1 cellular context compared by ENCODE assay signal in the genomic region with DNA sequence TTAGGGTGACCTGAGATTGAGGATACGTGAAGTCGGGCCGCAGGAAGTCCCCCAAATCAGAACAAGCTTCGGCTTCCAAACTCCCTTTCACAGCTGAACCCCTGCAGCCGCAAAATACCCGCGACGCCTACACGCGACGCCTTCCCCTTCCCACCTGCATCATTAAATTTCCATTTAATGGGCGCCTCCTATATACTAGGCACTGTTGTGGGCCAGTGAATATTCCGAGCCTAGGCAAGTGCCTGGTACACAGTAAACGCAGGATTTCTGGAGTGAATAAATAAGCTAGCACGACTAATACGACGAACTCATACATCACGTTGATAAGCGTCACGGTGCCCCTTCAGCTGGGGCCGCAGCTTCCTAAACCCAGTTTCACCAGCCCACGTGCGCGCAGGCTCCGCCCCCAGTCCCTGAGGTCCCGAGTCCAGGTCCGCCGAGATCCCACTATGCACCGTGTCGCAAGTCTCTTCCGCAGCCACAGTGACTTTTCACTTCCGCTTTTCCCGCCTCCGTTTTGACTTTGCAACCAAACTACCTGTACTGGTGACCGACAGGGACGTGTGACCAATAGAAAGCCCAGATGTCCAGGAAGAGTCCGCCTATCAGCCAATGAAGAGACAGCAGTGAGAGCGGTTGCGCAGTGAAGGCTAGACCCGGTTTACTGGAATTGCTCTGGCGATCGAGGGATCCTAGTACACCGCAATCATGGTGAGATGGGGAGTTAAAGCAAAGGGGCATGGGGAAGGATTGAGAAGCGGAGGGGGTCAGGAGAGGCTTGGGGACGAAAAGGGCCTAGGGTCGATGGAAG.
TF ChIP-seq lines count a peak whose summit lies in the region.

A gene (plus strand): TSS at position 623 of the 811 bp plus-strand sequence. CDS start 86 bp downstream, at position 709.

TF ChIP-seq in HEK293, 187 proteins besides CTCF, POLR2A, EP300 and RAD21 (continued from another document and continues in another):
- TF ChIP-seq, protein P1, sequence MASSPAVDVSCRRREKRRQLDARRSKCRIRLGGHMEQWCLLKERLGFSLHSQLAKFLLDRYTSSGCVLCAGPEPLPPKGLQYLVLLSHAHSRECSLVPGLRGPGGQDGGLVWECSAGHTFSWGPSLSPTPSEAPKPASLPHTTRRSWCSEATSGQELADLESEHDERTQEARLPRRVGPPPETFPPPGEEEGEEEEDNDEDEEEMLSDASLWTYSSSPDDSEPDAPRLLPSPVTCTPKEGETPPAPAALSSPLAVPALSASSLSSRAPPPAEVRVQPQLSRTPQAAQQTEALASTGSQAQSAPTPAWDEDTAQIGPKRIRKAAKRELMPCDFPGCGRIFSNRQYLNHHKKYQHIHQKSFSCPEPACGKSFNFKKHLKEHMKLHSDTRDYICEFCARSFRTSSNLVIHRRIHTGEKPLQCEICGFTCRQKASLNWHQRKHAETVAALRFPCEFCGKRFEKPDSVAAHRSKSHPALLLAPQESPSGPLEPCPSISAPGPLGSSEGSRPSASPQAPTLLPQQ (tag by site-specific recombination; IDR thresholded peaks at IDR 0.05): 0 out of 2 replicates have a peak, but pooled peaks have one; percentile 38
- TF ChIP-seq ZNF830 (tag by site-specific recombination; IDR thresholded peaks at IDR 0.05; ENCODE audit: low read depth): no peak
- no peak for TF ChIP-seq ZNF529 (tag by site-specific recombination; IDR thresholded peaks at IDR 0.05; ENCODE audit: insufficient replicate concordance)
- TF ChIP-seq ZBTB7A (tag by site-specific recombination; IDR thresholded peaks at IDR 0.05; ENCODE audit: low read depth): no peak
- TF ChIP-seq, protein P2, sequence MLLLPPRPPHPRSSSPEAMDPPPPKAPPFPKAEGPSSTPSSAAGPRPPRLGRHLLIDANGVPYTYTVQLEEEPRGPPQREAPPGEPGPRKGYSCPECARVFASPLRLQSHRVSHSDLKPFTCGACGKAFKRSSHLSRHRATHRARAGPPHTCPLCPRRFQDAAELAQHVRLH (tag by site-specific recombination; IDR thresholded peaks at IDR 0.05): 0 out of 2 replicates have a peak, but pooled peaks have one; percentile 30
- no peak for TF ChIP-seq ZNF433 (tag by site-specific recombination; IDR thresholded peaks at IDR 0.05; ENCODE audit: low read depth)
- TF ChIP-seq ZNF501 (tag by site-specific recombination; IDR thresholded peaks at IDR 0.05): peak; percentile 62
- TF ChIP-seq ZSCAN16 (tag by site-specific recombination; IDR thresholded peaks at IDR 0.05): no peak
- no peak for TF ChIP-seq ZNF211 (tag by site-specific recombination; IDR thresholded peaks at IDR 0.05; ENCODE audit: low read depth)
- TF ChIP-seq PRDM1 (tag by site-specific recombination; IDR thresholded peaks at IDR 0.05): peak; percentile 83
- TF ChIP-seq ZSCAN23 (tag by site-specific recombination; IDR thresholded peaks at IDR 0.05): no peak
- peak; percentile 36; the same call in 1 of the 2 replicates for TF ChIP-seq HOXD13 (CRISPR knock-in tag; IDR thresholded peaks at IDR 0.05; ENCODE audit: borderline replicate concordance)
- no peak for TF ChIP-seq ZSCAN30 (tag by site-specific recombination; IDR thresholded peaks at IDR 0.05)
- TF ChIP-seq, protein P3, sequence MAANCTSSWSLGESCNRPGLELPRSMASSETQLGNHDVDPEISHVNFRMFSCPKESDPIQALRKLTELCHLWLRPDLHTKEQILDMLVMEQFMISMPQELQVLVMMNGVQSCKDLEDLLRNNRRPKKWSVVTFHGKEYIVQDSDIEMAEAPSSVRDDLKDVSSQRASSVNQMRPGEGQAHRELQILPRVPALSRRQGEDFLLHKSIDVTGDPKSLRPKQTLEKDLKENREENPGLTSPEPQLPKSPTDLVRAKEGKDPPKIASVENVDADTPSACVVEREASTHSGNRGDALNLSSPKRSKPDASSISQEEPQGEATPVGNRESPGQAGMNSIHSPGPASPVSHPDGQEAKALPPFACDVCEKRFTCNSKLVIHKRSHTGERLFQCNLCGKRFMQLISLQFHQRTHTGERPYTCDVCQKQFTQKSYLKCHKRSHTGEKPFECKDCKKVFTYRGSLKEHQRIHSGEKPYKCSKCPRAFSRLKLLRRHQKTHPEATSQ (tag by site-specific recombination; IDR thresholded peaks at IDR 0.05): no peak
- TF ChIP-seq ZNF654 (tag by site-specific recombination; IDR thresholded peaks at IDR 0.05; ENCODE audit: low read depth): no peak
- TF ChIP-seq, protein P4, sequence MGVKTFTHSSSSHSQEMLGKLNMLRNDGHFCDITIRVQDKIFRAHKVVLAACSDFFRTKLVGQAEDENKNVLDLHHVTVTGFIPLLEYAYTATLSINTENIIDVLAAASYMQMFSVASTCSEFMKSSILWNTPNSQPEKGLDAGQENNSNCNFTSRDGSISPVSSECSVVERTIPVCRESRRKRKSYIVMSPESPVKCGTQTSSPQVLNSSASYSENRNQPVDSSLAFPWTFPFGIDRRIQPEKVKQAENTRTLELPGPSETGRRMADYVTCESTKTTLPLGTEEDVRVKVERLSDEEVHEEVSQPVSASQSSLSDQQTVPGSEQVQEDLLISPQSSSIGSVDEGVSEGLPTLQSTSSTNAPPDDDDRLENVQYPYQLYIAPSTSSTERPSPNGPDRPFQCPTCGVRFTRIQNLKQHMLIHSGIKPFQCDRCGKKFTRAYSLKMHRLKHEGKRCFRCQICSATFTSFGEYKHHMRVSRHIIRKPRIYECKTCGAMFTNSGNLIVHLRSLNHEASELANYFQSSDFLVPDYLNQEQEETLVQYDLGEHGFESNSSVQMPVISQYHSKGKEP (tag by site-specific recombination; IDR thresholded peaks at IDR 0.05): 0 out of 2 replicates have a peak, but pooled peaks have one; percentile 8
- TF ChIP-seq, protein P5, sequence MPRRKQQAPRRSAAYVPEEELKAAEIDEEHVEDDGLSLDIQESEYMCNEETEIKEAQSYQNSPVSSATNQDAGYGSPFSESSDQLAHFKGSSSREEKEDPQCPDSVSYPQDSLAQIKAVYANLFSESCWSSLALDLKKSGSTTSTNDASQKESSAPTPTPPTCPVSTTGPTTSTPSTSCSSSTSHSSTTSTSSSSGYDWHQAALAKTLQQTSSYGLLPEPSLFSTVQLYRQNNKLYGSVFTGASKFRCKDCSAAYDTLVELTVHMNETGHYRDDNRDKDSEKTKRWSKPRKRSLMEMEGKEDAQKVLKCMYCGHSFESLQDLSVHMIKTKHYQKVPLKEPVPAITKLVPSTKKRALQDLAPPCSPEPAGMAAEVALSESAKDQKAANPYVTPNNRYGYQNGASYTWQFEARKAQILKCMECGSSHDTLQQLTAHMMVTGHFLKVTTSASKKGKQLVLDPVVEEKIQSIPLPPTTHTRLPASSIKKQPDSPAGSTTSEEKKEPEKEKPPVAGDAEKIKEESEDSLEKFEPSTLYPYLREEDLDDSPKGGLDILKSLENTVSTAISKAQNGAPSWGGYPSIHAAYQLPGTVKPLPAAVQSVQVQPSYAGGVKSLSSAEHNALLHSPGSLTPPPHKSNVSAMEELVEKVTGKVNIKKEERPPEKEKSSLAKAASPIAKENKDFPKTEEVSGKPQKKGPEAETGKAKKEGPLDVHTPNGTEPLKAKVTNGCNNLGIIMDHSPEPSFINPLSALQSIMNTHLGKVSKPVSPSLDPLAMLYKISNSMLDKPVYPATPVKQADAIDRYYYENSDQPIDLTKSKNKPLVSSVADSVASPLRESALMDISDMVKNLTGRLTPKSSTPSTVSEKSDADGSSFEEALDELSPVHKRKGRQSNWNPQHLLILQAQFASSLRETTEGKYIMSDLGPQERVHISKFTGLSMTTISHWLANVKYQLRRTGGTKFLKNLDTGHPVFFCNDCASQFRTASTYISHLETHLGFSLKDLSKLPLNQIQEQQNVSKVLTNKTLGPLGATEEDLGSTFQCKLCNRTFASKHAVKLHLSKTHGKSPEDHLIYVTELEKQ (tag by site-specific recombination; IDR thresholded peaks at IDR 0.05; ENCODE audit: borderline replicate concordance): no peak
- TF ChIP-seq ZNF157 (tag by site-specific recombination; IDR thresholded peaks at IDR 0.05): no peak
- TF ChIP-seq ZNF311 (tag by site-specific recombination; IDR thresholded peaks at IDR 0.05; ENCODE audit: borderline replicate concordance): no peak
- no peak for TF ChIP-seq ZNF19 (tag by site-specific recombination; IDR thresholded peaks at IDR 0.05; ENCODE audit: low read depth)
- peak; percentile 66; the same call in 1 of the 2 replicates for TF ChIP-seq ZBTB48 (tag by site-specific recombination; IDR thresholded peaks at IDR 0.05)
- TF ChIP-seq ZNF624 (tag by site-specific recombination; IDR thresholded peaks at IDR 0.05): no peak
- peak; percentile 54 for TF ChIP-seq ZBTB20 (tag by site-specific recombination; IDR thresholded peaks at IDR 0.05)
- no peak for TF ChIP-seq ZNF544 (tag by site-specific recombination; IDR thresholded peaks at IDR 0.05)
- no peak for TF ChIP-seq ZNF248 (tag by site-specific recombination; IDR thresholded peaks at IDR 0.05)
- peak; percentile 90 for TF ChIP-seq SP3 (tag by site-specific recombination; IDR thresholded peaks at IDR 0.05)
- TF ChIP-seq, protein P6, sequence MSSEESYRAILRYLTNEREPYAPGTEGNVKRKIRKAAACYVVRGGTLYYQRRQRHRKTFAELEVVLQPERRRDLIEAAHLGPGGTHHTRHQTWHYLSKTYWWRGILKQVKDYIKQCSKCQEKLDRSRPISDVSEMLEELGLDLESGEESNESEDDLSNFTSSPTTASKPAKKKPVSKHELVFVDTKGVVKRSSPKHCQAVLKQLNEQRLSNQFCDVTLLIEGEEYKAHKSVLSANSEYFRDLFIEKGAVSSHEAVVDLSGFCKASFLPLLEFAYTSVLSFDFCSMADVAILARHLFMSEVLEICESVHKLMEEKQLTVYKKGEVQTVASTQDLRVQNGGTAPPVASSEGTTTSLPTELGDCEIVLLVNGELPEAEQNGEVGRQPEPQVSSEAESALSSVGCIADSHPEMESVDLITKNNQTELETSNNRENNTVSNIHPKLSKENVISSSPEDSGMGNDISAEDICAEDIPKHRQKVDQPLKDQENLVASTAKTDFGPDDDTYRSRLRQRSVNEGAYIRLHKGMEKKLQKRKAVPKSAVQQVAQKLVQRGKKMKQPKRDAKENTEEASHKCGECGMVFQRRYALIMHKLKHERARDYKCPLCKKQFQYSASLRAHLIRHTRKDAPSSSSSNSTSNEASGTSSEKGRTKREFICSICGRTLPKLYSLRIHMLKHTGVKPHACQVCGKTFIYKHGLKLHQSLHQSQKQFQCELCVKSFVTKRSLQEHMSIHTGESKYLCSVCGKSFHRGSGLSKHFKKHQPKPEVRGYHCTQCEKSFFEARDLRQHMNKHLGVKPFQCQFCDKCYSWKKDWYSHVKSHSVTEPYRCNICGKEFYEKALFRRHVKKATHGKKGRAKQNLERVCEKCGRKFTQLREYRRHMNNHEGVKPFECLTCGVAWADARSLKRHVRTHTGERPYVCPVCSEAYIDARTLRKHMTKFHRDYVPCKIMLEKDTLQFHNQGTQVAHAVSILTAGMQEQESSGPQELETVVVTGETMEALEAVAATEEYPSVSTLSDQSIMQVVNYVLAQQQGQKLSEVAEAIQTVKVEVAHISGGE (tag by site-specific recombination; conservative IDR thresholded peaks at IDR 0.05; ENCODE audit: low read depth): peak; percentile 93
- no peak for TF ChIP-seq ZNF239 (tag by site-specific recombination; IDR thresholded peaks at IDR 0.05)
- TF ChIP-seq ZNF214 (tag by site-specific recombination; IDR thresholded peaks at IDR 0.05; ENCODE audit: borderline replicate concordance): no peak
- TF ChIP-seq, protein P7, sequence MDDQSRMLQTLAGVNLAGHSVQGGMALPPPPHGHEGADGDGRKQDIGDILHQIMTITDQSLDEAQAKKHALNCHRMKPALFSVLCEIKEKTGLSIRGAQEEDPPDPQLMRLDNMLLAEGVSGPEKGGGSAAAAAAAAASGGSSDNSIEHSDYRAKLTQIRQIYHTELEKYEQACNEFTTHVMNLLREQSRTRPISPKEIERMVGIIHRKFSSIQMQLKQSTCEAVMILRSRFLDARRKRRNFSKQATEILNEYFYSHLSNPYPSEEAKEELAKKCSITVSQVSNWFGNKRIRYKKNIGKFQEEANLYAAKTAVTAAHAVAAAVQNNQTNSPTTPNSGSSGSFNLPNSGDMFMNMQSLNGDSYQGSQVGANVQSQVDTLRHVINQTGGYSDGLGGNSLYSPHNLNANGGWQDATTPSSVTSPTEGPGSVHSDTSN (CRISPR knock-in tag; IDR thresholded peaks at IDR 0.05): peak; percentile 97
- TF ChIP-seq SP7 (tag by site-specific recombination; IDR thresholded peaks at IDR 0.05): peak; percentile 75
- TF ChIP-seq, protein P8, sequence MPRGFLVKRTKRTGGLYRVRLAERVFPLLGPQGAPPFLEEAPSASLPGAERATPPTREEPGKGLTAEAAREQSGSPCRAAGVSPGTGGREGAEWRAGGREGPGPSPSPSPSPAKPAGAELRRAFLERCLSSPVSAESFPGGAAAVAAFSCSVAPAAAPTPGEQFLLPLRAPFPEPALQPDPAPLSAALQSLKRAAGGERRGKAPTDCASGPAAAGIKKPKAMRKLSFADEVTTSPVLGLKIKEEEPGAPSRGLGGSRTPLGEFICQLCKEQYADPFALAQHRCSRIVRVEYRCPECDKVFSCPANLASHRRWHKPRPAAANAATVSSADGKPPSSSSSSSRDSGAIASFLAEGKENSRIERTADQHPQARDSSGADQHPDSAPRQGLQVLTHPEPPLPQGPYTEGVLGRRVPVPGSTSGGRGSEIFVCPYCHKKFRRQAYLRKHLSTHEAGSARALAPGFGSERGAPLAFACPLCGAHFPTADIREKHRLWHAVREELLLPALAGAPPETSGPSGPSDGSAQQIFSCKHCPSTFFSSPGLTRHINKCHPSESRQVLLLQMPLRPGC (tag by site-specific recombination; IDR thresholded peaks at IDR 0.05): peak; percentile 0; the same call in 1 of the 2 replicates
- TF ChIP-seq, protein P9, sequence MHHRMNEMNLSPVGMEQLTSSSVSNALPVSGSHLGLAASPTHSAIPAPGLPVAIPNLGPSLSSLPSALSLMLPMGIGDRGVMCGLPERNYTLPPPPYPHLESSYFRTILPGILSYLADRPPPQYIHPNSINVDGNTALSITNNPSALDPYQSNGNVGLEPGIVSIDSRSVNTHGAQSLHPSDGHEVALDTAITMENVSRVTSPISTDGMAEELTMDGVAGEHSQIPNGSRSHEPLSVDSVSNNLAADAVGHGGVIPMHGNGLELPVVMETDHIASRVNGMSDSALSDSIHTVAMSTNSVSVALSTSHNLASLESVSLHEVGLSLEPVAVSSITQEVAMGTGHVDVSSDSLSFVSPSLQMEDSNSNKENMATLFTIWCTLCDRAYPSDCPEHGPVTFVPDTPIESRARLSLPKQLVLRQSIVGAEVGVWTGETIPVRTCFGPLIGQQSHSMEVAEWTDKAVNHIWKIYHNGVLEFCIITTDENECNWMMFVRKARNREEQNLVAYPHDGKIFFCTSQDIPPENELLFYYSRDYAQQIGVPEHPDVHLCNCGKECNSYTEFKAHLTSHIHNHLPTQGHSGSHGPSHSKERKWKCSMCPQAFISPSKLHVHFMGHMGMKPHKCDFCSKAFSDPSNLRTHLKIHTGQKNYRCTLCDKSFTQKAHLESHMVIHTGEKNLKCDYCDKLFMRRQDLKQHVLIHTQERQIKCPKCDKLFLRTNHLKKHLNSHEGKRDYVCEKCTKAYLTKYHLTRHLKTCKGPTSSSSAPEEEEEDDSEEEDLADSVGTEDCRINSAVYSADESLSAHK (tag by site-specific recombination; IDR thresholded peaks at IDR 0.05): 0 out of 2 replicates have a peak, but pooled peaks have one; percentile 4
- TF ChIP-seq YY2 (tag by site-specific recombination; IDR thresholded peaks at IDR 0.05): 0 out of 2 replicates have a peak, but pooled peaks have one; percentile 27
- no peak for TF ChIP-seq ZNF423 (tag by site-specific recombination; IDR thresholded peaks at IDR 0.05)
- no peak for TF ChIP-seq ZNF548 (tag by site-specific recombination; IDR thresholded peaks at IDR 0.05)
- TF ChIP-seq KLF8 (tag by site-specific recombination; IDR thresholded peaks at IDR 0.05): no peak
